In genomic region chr11:71988050-71988449, GRCh38 we compare ENCODE assay signal across 13 cellular contexts. TPM values are rescaled to one million over a fixed set of nuclear protein-coding genes. Genes with fewer than 3 reads are reported as not detected.
DNase-seq lines count a peak whose midpoint lies in the region; ATAC-seq and TF ChIP-seq lines count a peak whose summit lies in the region.
"Had no signal": no experiment of that assay in that cellular context is flagged by ENCODE, and none has a peak within 500 bp of the region (broad histone marks: within the 10 kb centered on the region; RNA-seq: fewer than 3 reads in every experiment).

No MANE protein-coding gene starts in this region.

- peak overlapping the region; percentile 49 to 57 for H3K27ac ChIP-seq in ascending aorta
- H3K27ac ChIP-seq: vagina had no signal

- DNase-seq in GM04504 (ENCODE audit: low read depth) (peak; percentile 83), ascending aorta (ENCODE audit: low spot score in 2 of 2) (peak in 1 of 2 donors; percentile 62), foreskin fibroblast (peak; percentile 73 to 91), NCI-H146 treated with DMSO at 0.1 percent for 48 hours (lab: John Stamatoyannopoulos, UW; ENCODE audit: unreplicated experiment) (no peak), COR-L47 (lab: John Stamatoyannopoulos, UW) (no peak)
- DNase-seq in stimulated activated effector memory CD8-positive, alpha-beta T cell treated with anti-CD3 and anti-CD28 coated beads, Interleukin-12 subunit alpha, Interleukin-12 subunit beta, amount 100 ng/mL, for 72 hours (ENCODE audit: low spot score in 2 of 2): no peak
- DNase-seq: activated naive CD4-positive, alpha-beta T cell treated with Interleukin-2 at 50 U/mL for 16 hours; GDM1; GOT3; NCI-H1105; NCI-H2227 treated with DMSO at 0.1 percent for 48 hours had no signal

- ATAC-seq in stimulated activated effector memory CD8-positive, alpha-beta T cell treated with anti-CD3 and anti-CD28 coated beads, Interleukin-12 subunit alpha, Interleukin-12 subunit beta, amount 100 ng/mL, for 72 hours: no peak
- no peak for ATAC-seq in HG03521 (IDR thresholded peaks at IDR 0.05; ENCODE audit: unreplicated experiment)

- TF ChIP-seq CTCF in ascending aorta (IDR thresholded peaks at IDR 0.05) (no peak), foreskin fibroblast (IDR thresholded peaks at IDR 0.05; ENCODE audit: low read depth, low read length) (no peak)

- H3K27ac Mint-ChIP-seq in stimulated activated effector memory CD8-positive, alpha-beta T cell treated with anti-CD3 and anti-CD28 coated beads, Interleukin-12 subunit alpha, Interleukin-12 subunit beta, amount 100 ng/mL, for 72 hours: peak overlapping the region; percentile 34

- H3K36me3 ChIP-seq in ascending aorta: peaks cover 12 to 26% of the 10 kb centered on the region in 2 donors
- H3K36me3 ChIP-seq: vagina had no signal

- peaks cover 4 to 19% of the 10 kb centered on the region in 2 donors for H3K4me1 ChIP-seq in ascending aorta

- no peaks in the 10 kb centered on the region for H3K9me3 ChIP-seq in ascending aorta
- H3K9me3 ChIP-seq: vagina had no signal

- H3K4me3 ChIP-seq in ascending aorta (no peak overlapping the region), foreskin fibroblast (ENCODE audit: low read depth in 1 of 2, low read length in 2 of 2) (no peak overlapping the region)
- H3K4me3 ChIP-seq: vagina had no signal

- peaks cover 65% of the 10 kb centered on the region for H3K36me3 Mint-ChIP-seq in stimulated activated effector memory CD8-positive, alpha-beta T cell treated with anti-CD3 and anti-CD28 coated beads, Interleukin-12 subunit alpha, Interleukin-12 subunit beta, amount 100 ng/mL, for 72 hours

- intact Hi-C loops in ascending aorta (cut with DNase I): no loop called here

- no peaks in the 10 kb centered on the region for H3K27me3 ChIP-seq in ascending aorta
- H3K27me3 ChIP-seq: vagina had no signal

- H3K4me3 Mint-ChIP-seq in stimulated activated effector memory CD8-positive, alpha-beta T cell treated with anti-CD3 and anti-CD28 coated beads, Interleukin-12 subunit alpha, Interleukin-12 subunit beta, amount 100 ng/mL, for 72 hours: no peak overlapping the region

- no peaks in the 10 kb centered on the region for H3K9me3 Mint-ChIP-seq in stimulated activated effector memory CD8-positive, alpha-beta T cell treated with anti-CD3 and anti-CD28 coated beads, Interleukin-12 subunit alpha, Interleukin-12 subunit beta, amount 100 ng/mL, for 72 hours

- H3K4me1 Mint-ChIP-seq in stimulated activated effector memory CD8-positive, alpha-beta T cell treated with anti-CD3 and anti-CD28 coated beads, Interleukin-12 subunit alpha, Interleukin-12 subunit beta, amount 100 ng/mL, for 72 hours: peaks cover 9% of the 10 kb centered on the region

RNA-seq across cellular contexts. Expression of gene IL18BP, which starts 10.7 kb away (rescaled TPM):
- 5.0 TPM for total RNA-seq in ascending aorta

RNA-seq across cellular contexts. Expression of gene RNF121, which starts 59.2 kb away (rescaled TPM):
- 5.0 TPM for total RNA-seq in ascending aorta

RNA-seq across cellular contexts. Expression of gene XNDC1N, which starts 59.7 kb away (rescaled TPM):
- total RNA-seq in ascending aorta: not detected

Comparison
In these comparisons a context has a peak if more than half of its experiments do, and no peak if none do; other contexts are left out.
1. DNase-seq: peak in GM04504 (single experiment) and foreskin fibroblast (2 of 2); none in stimulated activated effector memory CD8-positive, alpha-beta T cell treated with anti-CD3 and anti-CD28 coated beads, Interleukin-12 subunit alpha, Interleukin-12 subunit beta, amount 100 ng/mL, for 72 hours (0 of 2), NCI-H146 treated with DMSO at 0.1 percent for 48 hours (single experiment) and COR-L47 (single experiment).